ENCODE assay signal across 34 cellular contexts in genomic region chr1:220826729-220827128, GRCh38. TPM values are rescaled to one million over a fixed set of nuclear protein-coding genes. Genes with fewer than 3 reads are reported as not detected.
"Had no signal": no experiment of that assay in that cellular context is flagged by ENCODE, and none has a peak within 500 bp of the region (broad histone marks: within the 10 kb centered on the region; RNA-seq: fewer than 3 reads in every experiment).

No MANE protein-coding gene starts in this region.

- ATAC-seq: activated CD4-positive, CD25-positive, alpha-beta regulatory T cell treated with anti-CD3 and anti-CD28 coated beads, Interleukin-2, amount 50 U/mL, for 24 hours; activated CD8-positive, alpha-beta T cell treated with anti-CD3 and anti-CD28 coated beads for 36 hours; activated naive CD8-positive, alpha-beta T cell treated with anti-CD3 and anti-CD28 coated beads, Interleukin-2, amount 50 U/mL, for 24 hours; body of pancreas; gastroesophageal sphincter; T-helper 17 cell had no signal

- H3K4me1 ChIP-seq: adrenal gland, body of pancreas, colonic mucosa had no signal

- DNase-seq: activated B cell treated with CpG ODN at 0.5 μM for 24 hours; activated CD4-positive, alpha-beta T cell treated with anti-CD3 and anti-CD28 coated beads for 48 hours; activated CD4-positive, alpha-beta T cell treated with anti-CD3 and anti-CD28 coated beads, Interleukin-2, amount 50 U/mL, for 1 hour; activated CD4-positive, alpha-beta T cell treated with anti-CD3 and anti-CD28 coated beads, Interleukin-2, amount 50 U/mL, for 48 hours; activated CD8-positive, alpha-beta memory T cell treated with anti-CD3 and anti-CD28 coated beads for 24 hours; activated CD8-positive, alpha-beta T cell treated with anti-CD3 and anti-CD28 coated beads for 36 hours; activated effector memory CD4-positive, alpha-beta T cell treated with anti-CD3 and anti-CD28 coated beads, Interleukin-2, amount 50 U/mL, for 16 hours; activated naive CD4-positive, alpha-beta T cell treated with anti-CD3 and anti-CD28 coated beads for 36 hours; activated naive CD8-positive, alpha-beta T cell treated with anti-CD3 and anti-CD28 coated beads for 36 hours; activated naive CD8-positive, alpha-beta T cell treated with anti-CD3 and anti-CD28 coated beads, Interleukin-2, amount 50 U/mL, for 24 hours; activated T-cell treated with anti-CD3 and anti-CD28 coated beads, Interleukin-2, amount 50 U/mL, for 1 hour; activated T-cell treated with anti-CD3 and anti-CD28 coated beads, Interleukin-2, amount 50 U/mL, for 48 hours; amygdala; aorta; body of pancreas; central memory CD4-positive, alpha-beta T cell; cerebellar nuclear complex; colonic mucosa; dorsolateral prefrontal cortex; effector memory CD4-positive, alpha-beta T cell; endodermal cell; erythroblast; esophagus squamous epithelium; foreskin melanocyte; T-helper 1 cell; T-helper 17 cell; T1000 had no signal

- H3K36me3 ChIP-seq: adrenal gland, cardiac muscle cell, colonic mucosa, esophagus squamous epithelium, gastroesophageal sphincter, WERI-Rb-1 had no signal

- H3K4me3 ChIP-seq: adrenal gland, body of pancreas, cardiac muscle cell, colonic mucosa, dorsolateral prefrontal cortex, esophagus squamous epithelium, gastroesophageal sphincter had no signal

- H3K27me3 ChIP-seq: adrenal gland, body of pancreas, cardiac muscle cell, colonic mucosa, esophagus squamous epithelium, gastroesophageal sphincter had no signal

- H3K27ac ChIP-seq: adrenal gland, body of pancreas, cardiac muscle cell, colonic mucosa, dorsolateral prefrontal cortex, esophagus squamous epithelium, gastroesophageal sphincter, WERI-Rb-1 had no signal

- H3K9me3 ChIP-seq: adrenal gland, body of pancreas, colonic mucosa, esophagus squamous epithelium, gastroesophageal sphincter had no signal

RNA-seq across cellular contexts. Expression of gene MTARC1, which starts 40.0 kb away (rescaled TPM):
- total RNA-seq: activated CD8-positive, alpha-beta T cell treated with anti-CD3 and anti-CD28 coated beads for 36 hours; activated naive CD4-positive, alpha-beta T cell treated with anti-CD3 and anti-CD28 coated beads for 36 hours; activated T-helper 1 cell treated with anti-CD3 and anti-CD28 coated beads, Interleukin-12 subunit alpha, Interleukin-12 subunit beta, Interleukin-2, Interleukin-4 antibody, amounts not matched to agents 30 ng/mL and 10 ng/mL and 1 ng/mL, durations not matched to agents 14 hours and 24 hours and 36 hours; activated T-helper 2 cell treated with anti-CD3 and anti-CD28 coated beads, Interferon-gamma antibody, Interleukin-2, Interleukin-4, amounts not matched to agents 10 μg/mL and 5 μg/mL and 100 μg/mL, durations not matched to agents 14 hours and 24 hours and 36 hours had no signal

RNA-seq across cellular contexts. Expression of gene HLX, which starts 52.5 kb away (rescaled TPM):
- total RNA-seq: activated CD8-positive, alpha-beta T cell treated with anti-CD3 and anti-CD28 coated beads for 36 hours; activated naive CD8-positive, alpha-beta T cell treated with anti-CD3 and anti-CD28 coated beads for 36 hours had no signal
